ENCODE assay signal across 8 cellular contexts in genomic region chr2:9205963-9206948, GRCh38. TPM values are rescaled to one million over a fixed set of nuclear protein-coding genes. Genes with fewer than 3 reads are reported as not detected.
A peak's percentile ranks its signal among the peaks of the same experiment; 100 is the strongest.
DNase-seq lines count a peak whose midpoint lies in the region; ATAC-seq and TF ChIP-seq lines count a peak whose summit lies in the region.

ASAP2 (plus strand) TSS chr2:9206812; CDS start chr2:9207105, 293 bp downstream.

- no peaks in the 10 kb centered on the region for H3K36me3 ChIP-seq in Caco-2 (ENCODE audit: control insufficient read depth, insufficient read depth, low read length)
- H3K36me3 ChIP-seq in brain microvascular endothelial cell (replicated peaks): no peaks in the 10 kb centered on the region
- no peaks in the 10 kb centered on the region for H3K36me3 ChIP-seq in iPS-15b (ENCODE audit: control insufficient read depth, insufficient read depth, low read length)

- H3K4me3 ChIP-seq in Caco-2 (ENCODE audit: low read depth, low read length): peak within 1 kb of the TSS; percentile 88
- peak within 1 kb of the TSS; percentile 78 for H3K4me3 ChIP-seq in brain microvascular endothelial cell (ENCODE audit: low read depth, low read length)
- peak within 1 kb of the TSS; percentile 63 for H3K4me3 ChIP-seq in iPS-15b (ENCODE audit: low read depth, low read length)

- in situ Hi-C loops in KBM-7 (cut with MboI; ENCODE audit: low pct_unique_long_range_greater_than_20kb, low sequenced_read_pairs): no loop called here
- in situ Hi-C loops in SK-MEL-5 (cut with HindIII; ENCODE audit: low pct_unique_long_range_greater_than_20kb, low sequenced_read_pairs): loop anchor here (5.0 kb wide), 1 partner anchor 64 kb away; no protein-coding TSS in a partner anchor
- in situ Hi-C loops in brain microvascular endothelial cell (cut with HindIII; ENCODE audit: low pct_ligation_motif_present, low sequenced_read_pairs): no loop called here

- ATAC-seq in GM21360 (IDR thresholded peaks at IDR 0.05; ENCODE audit: unreplicated experiment) (peak; percentile 65), GM19455 (IDR thresholded peaks at IDR 0.05; ENCODE audit: unreplicated experiment) (no peak)

- intact Hi-C loops in Caco-2 (cut with micrococcal nuclease; ENCODE audit: unreplicated experiment): loop anchor here (1.0 to 2.0 kb wide), 7 partner anchors 27 to 217 kb away; partner anchors contain the start of genes CPSF3 and ITGB1BP1

- H3K4me1 ChIP-seq in Caco-2: peaks cover 36% of the 10 kb centered on the region
- no peaks in the 10 kb centered on the region for H3K4me1 ChIP-seq in iPS-15b (ENCODE audit: control insufficient read depth, insufficient read depth, low read length)

- BruUV-seq in Caco-2 (replicated peaks; lab: Mats Ljungman, UMichigan): no TSS peak

- no peaks in the 10 kb centered on the region for H3K9me3 Mint-ChIP-seq in Caco-2 (ENCODE audit: unreplicated experiment)

- DNase-seq in Caco-2: peak; percentile 65 to 86
- DNase-seq in KBM-7: peak; percentile 69
- DNase-seq in SK-MEL-5 (ENCODE audit: low read depth, low spot score): peak; percentile 69
- DNase-seq in brain microvascular endothelial cell: peak; percentile 41
- DNase-seq in retina: peak; percentile 88

- CTCF ChIA-PET in Caco-2 (lab: Charles Lee): interaction anchor here (0.5 to 2.8 kb wide), 8 partner anchors 10 to 419 kb away, joined by 3 to 15 read pairs (median 3); no protein-coding TSS in a partner anchor

- H3K27me3 ChIP-seq in Caco-2 (replicated peaks; ENCODE audit: control insufficient read depth, insufficient read depth, low read length) (no peaks in the 10 kb centered on the region), brain microvascular endothelial cell (replicated peaks) (no peaks in the 10 kb centered on the region), iPS-15b (ENCODE audit: control insufficient read depth, insufficient read depth, low read length) (peaks cover 41% of the 10 kb centered on the region)

- peaks cover 5% of the 10 kb centered on the region for H3K36me3 Mint-ChIP-seq in Caco-2 (ENCODE audit: insufficient read depth, unreplicated experiment)

- peaks cover 23% of the 10 kb centered on the region for H3K4me1 Mint-ChIP-seq in Caco-2 (ENCODE audit: low read depth, unreplicated experiment)

- H3K9me3 ChIP-seq in Caco-2: no peaks in the 10 kb centered on the region
- H3K9me3 ChIP-seq in iPS-15b (ENCODE audit: control insufficient read depth, insufficient read depth, low read length): no peaks in the 10 kb centered on the region

- peak within 1 kb of the TSS; percentile 59 for H3K27ac Mint-ChIP-seq in Caco-2 (ENCODE audit: unreplicated experiment)

- TF ChIP-seq CTCF in Caco-2 (IDR thresholded peaks at IDR 0.05; ENCODE audit: insufficient read depth in 1 of 2, low read depth in 1 of 2, low read length in 1 of 2, severe bottlenecking in 1 of 2, unreplicated experiment in 1 of 2) (peak; percentile 84 to 87), brain microvascular endothelial cell (IDR thresholded peaks at IDR 0.05; ENCODE audit: low read depth, low read length, missing control alignments) (peak; percentile 74)

- no peaks in the 10 kb centered on the region for H3K27me3 Mint-ChIP-seq in Caco-2 (ENCODE audit: insufficient read depth, unreplicated experiment)

- no peak within 1 kb of the TSS for H3K9ac ChIP-seq in iPS-15b (ENCODE audit: low read depth, low read length)

- peak within 1 kb of the TSS; percentile 61 for H3K27ac ChIP-seq in brain microvascular endothelial cell

- POLR2A ChIA-PET in Caco-2 (lab: Charles Lee): no interaction called here

- peak within 1 kb of the TSS; percentile 80 for H3K4me3 Mint-ChIP-seq in Caco-2 (ENCODE audit: unreplicated experiment)

RNA-seq across cellular contexts. Expression of gene ASAP2, which starts in this region (rescaled TPM):
- total RNA-seq in Caco-2 (2022): 25.6 and 27.8 TPM in 2 replicates
- total RNA-seq in SK-MEL-5 (2014; rRNA removed; shearing (Covaris generic)): 16.1 and 17.6 TPM in 2 replicates
- polyA plus RNA-seq in SK-MEL-5 (2015; cell fraction: cytosol; rRNA removed): 18.8 and 26.4 TPM in 2 replicates
- 36.2 and 40.4 TPM in 2 replicates for polyA plus RNA-seq in SK-MEL-5 (2015; cell fraction: nucleus; rRNA removed)
